In the genomic region with DNA sequence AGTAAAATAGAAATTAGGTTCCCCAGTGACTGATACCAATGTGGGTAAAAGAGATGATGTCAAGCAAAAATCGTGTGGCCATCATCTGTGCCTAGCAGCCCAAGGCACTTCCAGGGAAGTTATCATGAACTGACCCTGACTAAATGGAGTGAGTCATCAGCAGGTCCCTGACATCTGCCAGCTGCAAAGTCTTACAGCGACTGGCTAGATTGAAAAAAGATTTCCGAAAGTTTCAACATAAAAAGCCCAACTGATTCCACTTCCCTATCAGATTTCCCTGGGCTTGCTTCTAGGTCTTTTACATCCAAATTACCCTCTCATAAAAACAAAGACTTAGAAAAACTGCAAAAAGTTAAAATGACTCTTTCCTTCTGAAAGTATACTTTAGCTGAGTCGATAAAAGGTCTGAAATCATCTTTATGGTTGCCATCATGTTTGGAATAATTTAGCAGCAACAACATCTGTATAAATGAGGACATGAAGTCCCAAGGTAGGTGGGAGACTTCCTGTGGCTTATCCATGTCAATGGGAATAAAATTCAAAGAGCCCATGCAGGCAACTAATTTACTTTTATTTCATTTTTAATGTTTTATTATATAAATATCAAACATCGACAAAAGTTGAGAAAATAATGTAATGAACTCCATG, we compare ENCODE assay signal across 10 cellular contexts.
A peak's percentile ranks its signal among the peaks of the same experiment; 100 is the strongest.
DNase-seq lines count a peak whose midpoint lies in the region; ATAC-seq, FAIRE-seq and TF ChIP-seq lines count a peak whose summit lies in the region.
"Had no signal": no experiment of that assay in that cellular context is flagged by ENCODE, and none has a peak within 500 bp of the region (broad histone marks: within the 10 kb centered on the region; RNA-seq: fewer than 3 reads in every experiment).

No MANE protein-coding gene starts in this region.

- H3K4me1 ChIP-seq in A673 (ENCODE audit: insufficient read depth, low read length, poor library complexity, severe bottlenecking), result peaks cover 6% of the 10 kb centered on the region
- H3K4me1 ChIP-seq in naive thymus-derived CD4-positive, alpha-beta T cell (ENCODE audit: control insufficient read depth in 2 of 2, insufficient read depth in 2 of 2, low read length in 2 of 2), result no peaks in the 10 kb centered on the region

- no peak overlapping the region for H3K27ac Mint-ChIP-seq in naive thymus-derived CD4-positive, alpha-beta T cell
- no peak overlapping the region for H3K27ac Mint-ChIP-seq in endothelial cell (ENCODE audit: unreplicated experiment)
- H3K27ac Mint-ChIP-seq: CD4-positive, alpha-beta memory T cell; nephron progenitor cell had no signal

- no peak for FAIRE-seq in HTR-8/SVneo (lab: Jason Lieb, UNC)

- H3K4me3 ChIP-seq in A673 (ENCODE audit: low read depth, low read length, poor library complexity, severe bottlenecking), result no peak overlapping the region
- H3K4me3 ChIP-seq in naive thymus-derived CD4-positive, alpha-beta T cell (ENCODE audit: low read length), result no peak overlapping the region

- no peaks in the 10 kb centered on the region for H3K36me3 Mint-ChIP-seq in naive thymus-derived CD4-positive, alpha-beta T cell
- H3K36me3 Mint-ChIP-seq in endothelial cell (ENCODE audit: low read depth, unreplicated experiment), result no peaks in the 10 kb centered on the region
- H3K36me3 Mint-ChIP-seq: CD4-positive, alpha-beta memory T cell had no signal

- no peak overlapping the region for H3K4me3 Mint-ChIP-seq in naive thymus-derived CD4-positive, alpha-beta T cell
- H3K4me3 Mint-ChIP-seq in endothelial cell (ENCODE audit: unreplicated experiment), result no peak overlapping the region
- H3K4me3 Mint-ChIP-seq: CD4-positive, alpha-beta memory T cell; nephron progenitor cell had no signal

- H3K36me3 ChIP-seq in A673 (ENCODE audit: insufficient read depth, low read length, poor library complexity, severe bottlenecking), result no peaks in the 10 kb centered on the region
- no peaks in the 10 kb centered on the region for H3K36me3 ChIP-seq in naive thymus-derived CD4-positive, alpha-beta T cell (ENCODE audit: control insufficient read depth in 2 of 3, insufficient read depth in 3 of 3, low read length in 3 of 3)

- BruUV-seq in A673 (replicated peaks; lab: Mats Ljungman, UMichigan), result no TSS peak

- POLR2A ChIA-PET in A673 (lab: Charles Lee; ENCODE audit: low non-redundant PET), result no interaction called here
- POLR2A ChIA-PET in naive thymus-derived CD4-positive, alpha-beta T cell (lab: Charles Lee), result no interaction called here

- peaks cover 0 to 13% (median 1%) of the 10 kb centered on the region in 11 donors for H3K9me3 Mint-ChIP-seq in naive thymus-derived CD4-positive, alpha-beta T cell
- no peaks in the 10 kb centered on the region for H3K9me3 Mint-ChIP-seq in endothelial cell (ENCODE audit: unreplicated experiment)

- ATAC-seq in naive thymus-derived CD4-positive, alpha-beta T cell, result no peak

- H3K27me3 ChIP-seq in A673 (replicated peaks; ENCODE audit: insufficient read depth, low read depth, low read length, poor library complexity), result no peaks in the 10 kb centered on the region
- H3K27me3 ChIP-seq in naive thymus-derived CD4-positive, alpha-beta T cell (ENCODE audit: control insufficient read depth in 2 of 2, insufficient read depth in 2 of 2, low read length in 2 of 2), result no peaks in the 10 kb centered on the region

- CTCF ChIA-PET in A673 (lab: Charles Lee), result no interaction called here
- CTCF ChIA-PET in naive thymus-derived CD4-positive, alpha-beta T cell (lab: Charles Lee), result no interaction called here

- H3K27me3 Mint-ChIP-seq in naive thymus-derived CD4-positive, alpha-beta T cell, result peaks cover 0 to 16% (median 10%) of the 10 kb centered on the region in 5 donors
- H3K27me3 Mint-ChIP-seq in endothelial cell (ENCODE audit: unreplicated experiment), result peaks cover 1% of the 10 kb centered on the region

- intact Hi-C loops in A673 (cut with micrococcal nuclease; ENCODE audit: unreplicated experiment), result no loop called here
- intact Hi-C loops in naive thymus-derived CD4-positive, alpha-beta T cell (cut with micrococcal nuclease), result no loop called here

- DNase-seq in A673 (ENCODE audit: low spot score) (peak; percentile 53), HTR-8/SVneo (ENCODE audit: insufficient read length, low spot score) (peak; percentile 59), amniotic epithelial cell (ENCODE audit: low read depth) (peak; percentile 73), iPS-NIHi11 (ENCODE audit: low spot score) (peak; percentile 32), endothelial cell (ENCODE audit: low spot score) (no peak), activated gamma-delta T cell (lab: John Stamatoyannopoulos, UW) (no peak)
- no peak for DNase-seq in stimulated activated CD8-positive, alpha-beta memory T cell treated with anti-CD3 and anti-CD28 coated beads, Interleukin-4, amount 100 ng/mL, for 48 hours
- no peak for DNase-seq in naive thymus-derived CD4-positive, alpha-beta T cell
- DNase-seq: CD4-positive, alpha-beta memory T cell; nephron progenitor cell had no signal

- H3K4me1 Mint-ChIP-seq in naive thymus-derived CD4-positive, alpha-beta T cell, result no peaks in the 10 kb centered on the region
- peaks cover 4% of the 10 kb centered on the region for H3K4me1 Mint-ChIP-seq in endothelial cell (ENCODE audit: unreplicated experiment)
- H3K4me1 Mint-ChIP-seq: CD4-positive, alpha-beta memory T cell had no signal

- H3K9me3 ChIP-seq in A673 (ENCODE audit: low read depth, low read length, poor library complexity, severe bottlenecking), result no peaks in the 10 kb centered on the region
- H3K9me3 ChIP-seq in naive thymus-derived CD4-positive, alpha-beta T cell (ENCODE audit: control insufficient read depth in 2 of 3, low read length in 3 of 3), result no peaks in the 10 kb centered on the region

- TF ChIP-seq CTCF in A673 (conservative IDR thresholded peaks at IDR 0.05; ENCODE audit: low read depth, low read length) (no peak), endothelial cell (IDR thresholded peaks at IDR 0.05; ENCODE audit: unreplicated experiment) (no peak)

- H3K27ac ChIP-seq in A673 (ENCODE audit: low read depth, low read length, poor library complexity, severe bottlenecking), result no peak overlapping the region
- no peak overlapping the region for H3K27ac ChIP-seq in naive thymus-derived CD4-positive, alpha-beta T cell (ENCODE audit: low read depth, low read length)

Comparison
In these comparisons a context has a peak if more than half of its experiments do, and no peak if none do; other contexts are left out.
1. DNase-seq: peak in A673 (single experiment), HTR-8/SVneo (single experiment), amniotic epithelial cell (single experiment) and iPS-NIHi11 (single experiment); none in stimulated activated CD8-positive, alpha-beta memory T cell treated with anti-CD3 and anti-CD28 coated beads, Interleukin-4, amount 100 ng/mL, for 48 hours (single experiment), naive thymus-derived CD4-positive, alpha-beta T cell (0 of 9), endothelial cell (single experiment) and activated gamma-delta T cell (single experiment).